16 cellular contexts compared by ENCODE assay signal in the genomic region with DNA sequence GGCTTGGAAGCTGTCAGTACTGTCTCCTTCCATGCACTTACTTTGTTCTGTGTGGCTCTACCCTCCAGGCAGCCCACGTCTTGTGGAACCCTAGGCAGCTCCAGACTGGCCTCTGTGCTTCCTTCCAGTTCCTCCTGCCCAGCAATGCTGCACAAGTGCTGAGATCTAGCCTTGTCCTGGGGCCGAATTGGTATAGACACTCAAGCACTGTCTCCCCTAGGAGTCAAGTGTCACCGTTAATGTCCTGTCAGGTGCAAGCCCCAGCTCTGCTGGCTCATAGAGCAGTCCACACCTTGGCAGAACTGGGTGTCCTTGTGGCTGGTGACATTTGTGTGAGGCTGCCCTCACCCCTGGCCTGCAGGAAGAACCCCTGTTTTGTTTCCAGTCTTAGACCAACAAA.
DNase-seq lines count a peak whose midpoint lies in the region; TF ChIP-seq lines count a peak whose summit lies in the region.
"Had no signal": no experiment of that assay in that cellular context is flagged by ENCODE, and none has a peak within 500 bp of the region (broad histone marks: within the 10 kb centered on the region; RNA-seq: fewer than 3 reads in every experiment).

No MANE protein-coding gene starts in this region.

- H3K4me3 Mint-ChIP-seq in osteocyte (ENCODE audit: unreplicated experiment) = no peak overlapping the region

- H3K27ac ChIP-seq in C4-2B = peak overlapping the region; percentile 99
- H3K27ac ChIP-seq in VCaP = peak overlapping the region; percentile 68
- H3K27ac ChIP-seq in temporal lobe (ENCODE audit: low read depth, low read length) = peak overlapping the region; percentile 41
- H3K27ac ChIP-seq: A549; BLaER1 treated with 17β-estradiol and CSF1 and Interleukin-3, amounts not matched to agents 10 nM and 100 nM; RWPE1 had no signal

- no peak for TF ChIP-seq CTCF in C4-2B (conservative IDR thresholded peaks at IDR 0.05)
- TF ChIP-seq CTCF in VCaP (conservative IDR thresholded peaks at IDR 0.05) = no peak
- no peak for TF ChIP-seq CTCF in osteocyte (IDR thresholded peaks at IDR 0.05)

- peaks cover 43% of the 10 kb centered on the region for H3K4me1 Mint-ChIP-seq in osteocyte (ENCODE audit: unreplicated experiment)

- no peak overlapping the region for H3K27ac Mint-ChIP-seq in osteocyte (ENCODE audit: unreplicated experiment)

- DNase-seq in islet precursor cell (peak; percentile 36), osteocyte (ENCODE audit: extremely low spot score, unreplicated experiment) (no peak), COLO829 (ENCODE audit: low spot score) (no peak), D341Med (ENCODE audit: low spot score) (no peak)
- no peak for DNase-seq in activated CD4-positive, alpha-beta T cell treated with anti-CD3 and anti-CD28 coated beads, Interleukin-2, amount 50 U/mL, for 1 hour
- DNase-seq: DMS79 treated with DMSO at 0.1 percent for 48 hours, NCI-H1417 treated with DMSO at 0.1 percent for 48 hours, NCI-H345, NCI-H524 treated with DMSO at 0.1 percent for 48 hours, PC-3 had no signal

- no peaks in the 10 kb centered on the region for H3K27me3 Mint-ChIP-seq in osteocyte (ENCODE audit: unreplicated experiment)

- H3K9me3 Mint-ChIP-seq in osteocyte (ENCODE audit: unreplicated experiment) = no peaks in the 10 kb centered on the region

- peaks cover 2% of the 10 kb centered on the region for H3K36me3 Mint-ChIP-seq in osteocyte (ENCODE audit: unreplicated experiment)

Comparison
In these comparisons a context has a peak if more than half of its experiments do, and no peak if none do; other contexts are left out.
1. H3K27ac ChIP-seq: peak in every context shown above with its lines; median percentile 99 in C4-2B; 68 in VCaP; 41 in temporal lobe.